9 cellular contexts compared by ENCODE assay signal in genomic region chr6:159169557-159170332, GRCh38. TPM values are rescaled to one million over a fixed set of nuclear protein-coding genes. Genes with fewer than 3 reads are reported as not detected.
DNase-seq lines count a peak whose midpoint lies in the region; ATAC-seq and TF ChIP-seq lines count a peak whose summit lies in the region.
"Had no signal": no experiment of that assay in that cellular context is flagged by ENCODE, and none has a peak within 500 bp of the region (broad histone marks: within the 10 kb centered on the region; RNA-seq: fewer than 3 reads in every experiment).

No MANE protein-coding gene starts in this region.

- H3K9me3 ChIP-seq in gastroesophageal sphincter = no peaks in the 10 kb centered on the region
- H3K9me3 ChIP-seq: neutrophil had no signal

- H3K27me3 Mint-ChIP-seq in activated CD8-positive, alpha-beta T cell treated with anti-CD3 and anti-CD28 coated beads for 36 hours = peaks cover 74% of the 10 kb centered on the region

- no peak for TF ChIP-seq POLR2A in gastroesophageal sphincter (IDR thresholded peaks at IDR 0.05)

- CTCF ChIA-PET in activated CD8-positive, alpha-beta T cell treated with anti-CD3 and anti-CD28 coated beads for 36 hours (lab: Charles Lee) = interaction anchor here (0.6 to 8.1 kb wide), 5 partner anchors 13 to 485 kb away, joined by 3 to 59 read pairs (median 6); no protein-coding TSS in a partner anchor

- peak overlapping the region; percentile 51 for H3K4me3 Mint-ChIP-seq in activated CD8-positive, alpha-beta T cell treated with anti-CD3 and anti-CD28 coated beads for 36 hours

- TF ChIP-seq EP300 in gastroesophageal sphincter (IDR thresholded peaks at IDR 0.05) = no peak

- no peaks in the 10 kb centered on the region for H3K9me3 Mint-ChIP-seq in activated CD8-positive, alpha-beta T cell treated with anti-CD3 and anti-CD28 coated beads for 36 hours

- 0% methylated on average over 4 to 5 of the region's 87 CpGs for WGBS in gastroesophageal sphincter (ENCODE audit: low coverage in 1 of 2), 2 donors

- POLR2A ChIA-PET in activated CD8-positive, alpha-beta T cell treated with anti-CD3 and anti-CD28 coated beads for 36 hours (lab: Charles Lee) = interaction anchor here (0.7 kb wide), 1 partner anchor 183 kb away, joined by 3 read pairs; no protein-coding TSS in a partner anchor

- no peaks in the 10 kb centered on the region for H3K36me3 Mint-ChIP-seq in activated CD8-positive, alpha-beta T cell treated with anti-CD3 and anti-CD28 coated beads for 36 hours (ENCODE audit: low read depth)

- peaks cover 8% of the 10 kb centered on the region for H3K4me1 Mint-ChIP-seq in activated CD8-positive, alpha-beta T cell treated with anti-CD3 and anti-CD28 coated beads for 36 hours (ENCODE audit: low read depth)

- peaks cover 75% of the 10 kb centered on the region for H3K27me3 ChIP-seq in gastroesophageal sphincter

- peak; percentile 46 for DNase-seq in EH (ENCODE audit: low read depth)
- DNase-seq in activated CD8-positive, alpha-beta T cell treated with anti-CD3 and anti-CD28 coated beads for 36 hours = peak; percentile 56
- DNase-seq in retina = peak; percentile 77
- DNase-seq in MV-4-11 (lab: John Stamatoyannopoulos, UW) = no peak
- DNase-seq in KG1 (lab: John Stamatoyannopoulos, UW) = no peak

- H3K36me3 ChIP-seq in gastroesophageal sphincter = no peaks in the 10 kb centered on the region
- H3K36me3 ChIP-seq: neutrophil had no signal

- no peak for TF ChIP-seq CTCF in activated CD8-positive, alpha-beta T cell treated with anti-CD3 and anti-CD28 coated beads for 36 hours (IDR thresholded peaks at IDR 0.05)
- TF ChIP-seq CTCF in gastroesophageal sphincter (IDR thresholded peaks at IDR 0.05) = peak in 1 of 4 experiments; percentile 31

- peak; percentile 31 for ATAC-seq in HG02798 (IDR thresholded peaks at IDR 0.05; ENCODE audit: poor library complexity, unreplicated experiment)
- ATAC-seq in activated CD8-positive, alpha-beta T cell treated with anti-CD3 and anti-CD28 coated beads for 36 hours = peak; percentile 53
- peak; percentile 35 for ATAC-seq in gastroesophageal sphincter
- no peak for ATAC-seq in GM18907 (IDR thresholded peaks at IDR 0.05; ENCODE audit: unreplicated experiment)

- H3K27ac ChIP-seq in gastroesophageal sphincter = peak overlapping the region in 2 of 4 donors; percentile 35 to 80
- H3K27ac ChIP-seq: neutrophil had no signal

- H3K27ac Mint-ChIP-seq in activated CD8-positive, alpha-beta T cell treated with anti-CD3 and anti-CD28 coated beads for 36 hours = no peak overlapping the region

- H3K4me1 ChIP-seq in gastroesophageal sphincter = peaks cover 0 to 41% (median 12%) of the 10 kb centered on the region in 3 donors

- H3K4me3 ChIP-seq in gastroesophageal sphincter = peak overlapping the region; percentile 23 to 49

- intact Hi-C loops in activated CD8-positive, alpha-beta T cell treated with anti-CD3 and anti-CD28 coated beads for 36 hours (cut with micrococcal nuclease) = loop anchor here (5.0 kb wide), 1 partner anchor 488 kb away; no protein-coding TSS in a partner anchor

RNA-seq across cellular contexts. Expression of gene FNDC1, which starts 0.5 kb away (rescaled TPM):
- total RNA-seq in activated CD8-positive, alpha-beta T cell treated with anti-CD3 and anti-CD28 coated beads for 36 hours = not detected
- 1 to 10 TPM in 2 of 4 donors, under 1 TPM in 2; 0.27 to 9.9 (median 1.5) TPM for total RNA-seq in gastroesophageal sphincter

Comparison
In these comparisons a context has a peak if more than half of its experiments do, and no peak if none do; other contexts are left out.
1. DNase-seq: peak in EH (single experiment), activated CD8-positive, alpha-beta T cell treated with anti-CD3 and anti-CD28 coated beads for 36 hours (single experiment) and retina (single experiment); none in MV-4-11 (single experiment) and KG1 (single experiment).